8 cellular contexts compared by ENCODE assay signal in genomic region chr2:144522741-144523605, GRCh38. TPM values are rescaled to one million over a fixed set of nuclear protein-coding genes. Genes with fewer than 3 reads are reported as not detected.
DNase-seq lines count a peak whose midpoint lies in the region; ATAC-seq and TF ChIP-seq lines count a peak whose summit lies in the region.

No MANE protein-coding gene starts in this region.

- no peaks in the 10 kb centered on the region for H3K27me3 ChIP-seq in SK-N-SH (ENCODE audit: insufficient read depth)
- no peaks in the 10 kb centered on the region for H3K27me3 ChIP-seq in neuronal stem cell (ENCODE audit: control insufficient read depth in 3 of 3, insufficient read depth in 3 of 3, low read depth in 1 of 3, low read length in 3 of 3)

- H2AK5ac ChIP-seq in neuronal stem cell (ENCODE audit: low read depth, low read length), result no peak overlapping the region

- H3K79me1 ChIP-seq in neuronal stem cell (ENCODE audit: low read depth, low read length), result no peaks in the 10 kb centered on the region

- H3K4me2 ChIP-seq in SK-N-SH, result peak overlapping the region; percentile 92
- peak overlapping the region; percentile 72 for H3K4me2 ChIP-seq in neuronal stem cell (ENCODE audit: insufficient read depth, low read length, poor library complexity, severe bottlenecking)

- H3K36me3 ChIP-seq in SK-N-SH (replicated peaks in 1 of 2; ENCODE audit: control insufficient read depth in 1 of 2, insufficient read depth in 2 of 2, low read length in 1 of 2), result no peaks in the 10 kb centered on the region
- H3K36me3 ChIP-seq in neuronal stem cell (replicated peaks in 1 of 2; ENCODE audit: control insufficient read depth in 2 of 2, insufficient read depth in 2 of 2, low read length in 2 of 2), result no peaks in the 10 kb centered on the region

- WGBS in SK-N-SH (ENCODE audit: low lambda C conversion rate), result 12% methylated on average over 27 of the region's 27 CpGs
- WGBS in neuronal stem cell (ENCODE audit: extremely low coverage in 2 of 2, insufficient read length in 2 of 2, insufficient replicate concordance in 1 of 2), 2 donors, result no CpG with 5 or more reads among the region's 27 CpGs

- CTCF ChIA-PET in SK-N-SH (lab: Yijun Ruan, JAX), result interaction anchor here (0.8 kb wide), 1 partner anchor 99 kb away, joined by 3 read pairs; no protein-coding TSS in a partner anchor

- H3K4me3 ChIP-seq in SK-N-SH (ENCODE audit: low read depth in 2 of 2, low read length in 1 of 2) (peak overlapping the region; percentile 67 to 70), neuronal stem cell (ENCODE audit: low read length in 2 of 2) (peak overlapping the region; percentile 51 to 57)

- H3K4me1 ChIP-seq in SK-N-SH (ENCODE audit: control insufficient read depth in 1 of 2, insufficient read depth in 2 of 2, low read depth in 1 of 2, low read length in 1 of 2) (peaks cover 15 to 20% of the 10 kb centered on the region in 2 experiments; a peak in 3 of 4 replicates), neuronal stem cell (ENCODE audit: control insufficient read depth in 2 of 2, insufficient read depth in 1 of 2, low read depth in 1 of 2, low read length in 2 of 2) (peaks cover 6 to 39% of the 10 kb centered on the region in 2 donors)

- peak; percentile 69 for DNase-seq in ELF-1 (ENCODE audit: low read depth, low spot score)
- peak; percentile 63 for DNase-seq in SK-N-SH
- DNase-seq in fibroblast of gingiva (ENCODE audit: low read depth), result peak; percentile 44
- DNase-seq in neuronal stem cell (ENCODE audit: low spot score), result no peak
- no peak for DNase-seq in NCI-H128 (lab: John Stamatoyannopoulos, UW; ENCODE audit: unreplicated experiment)
- DNase-seq in NCI-H1417 (lab: John Stamatoyannopoulos, UW), result no peak
- no peak for DNase-seq in stimulated activated CD4-positive, alpha-beta T cell treated with anti-CD3 and anti-CD28 coated beads, Interleukin-4, amount 100 ng/mL, for 1 hour

- H3K79me2 ChIP-seq in SK-N-SH (ENCODE audit: insufficient read depth), result peaks cover 18% of the 10 kb centered on the region

- 0 out of 2 replicates have a peak, but pooled peaks have one; percentile 10 for TF ChIP-seq RAD21 in SK-N-SH (IDR thresholded peaks at IDR 0.05; ENCODE audit: low read length)

- no peak overlapping the region for H2BK15ac ChIP-seq in neuronal stem cell (ENCODE audit: low read length)

- no peaks in the 10 kb centered on the region for H3K9me3 ChIP-seq in SK-N-SH
- H3K9me3 ChIP-seq in neuronal stem cell (replicated peaks in 1 of 2; ENCODE audit: control insufficient read depth in 2 of 2, insufficient read depth in 1 of 2, low read depth in 1 of 2, low read length in 2 of 2), result no peaks in the 10 kb centered on the region

- no peak overlapping the region for H2BK5ac ChIP-seq in neuronal stem cell (ENCODE audit: low read length)

- peak overlapping the region; percentile 77 to 87 for H3K27ac ChIP-seq in SK-N-SH (ENCODE audit: low read depth in 2 of 2, low read length in 1 of 2)
- no peak overlapping the region for H3K27ac ChIP-seq in neuronal stem cell (replicated peaks; ENCODE audit: low read length)

- H4K20me1 ChIP-seq in SK-N-SH (ENCODE audit: insufficient read depth), result no peaks in the 10 kb centered on the region

- no peak overlapping the region for H3K14ac ChIP-seq in neuronal stem cell (ENCODE audit: low read length)

- peak overlapping the region; percentile 97 for H2AFZ ChIP-seq in SK-N-SH (ENCODE audit: low read depth)
- H2AFZ ChIP-seq in neuronal stem cell (ENCODE audit: low read length), result peak overlapping the region; percentile 90

- H3K18ac ChIP-seq in neuronal stem cell (ENCODE audit: low read length), result peak overlapping the region; percentile 89

- no peak for ATAC-seq in GM21529 (IDR thresholded peaks at IDR 0.05; ENCODE audit: unreplicated experiment)

- peaks cover 23% of the 10 kb centered on the region for H3F3A ChIP-seq in SK-N-SH (replicated peaks; ENCODE audit: insufficient read depth)

- H4K91ac ChIP-seq in neuronal stem cell (ENCODE audit: low read depth, low read length, poor library complexity), result no peak overlapping the region

- H3K9me2 ChIP-seq in SK-N-SH, result no peaks in the 10 kb centered on the region

- H3K4ac ChIP-seq in neuronal stem cell (ENCODE audit: low read length), result no peak overlapping the region

- no peak overlapping the region for H3K23ac ChIP-seq in neuronal stem cell (ENCODE audit: low read depth, low read length, poor library complexity)

- POLR2A ChIA-PET in SK-N-SH (lab: Yijun Ruan, JAX), result interaction anchor here (1.2 kb wide), 1 partner anchor 1230 kb away, joined by 3 read pairs; no protein-coding TSS in a partner anchor

- no peak for TF ChIP-seq CTCF in SK-N-SH (IDR thresholded peaks at IDR 0.05)

- H2BK12ac ChIP-seq in neuronal stem cell (ENCODE audit: low read length), result no peak overlapping the region

- H2BK120ac ChIP-seq in neuronal stem cell (ENCODE audit: low read depth, low read length), result no peak overlapping the region

- peak in 1 of 2 experiments; percentile 46; a peak in 1 of 4 replicates for TF ChIP-seq EP300 in SK-N-SH (IDR thresholded peaks at IDR 0.05; ENCODE audit: borderline replicate concordance in 1 of 2, low read depth in 1 of 2, low read length in 1 of 2)

- H3K9ac ChIP-seq in SK-N-SH (peak overlapping the region; percentile 66), neuronal stem cell (ENCODE audit: low read depth, low read length, poor library complexity) (peak overlapping the region; percentile 80)

- H4K8ac ChIP-seq in neuronal stem cell (ENCODE audit: low read depth, low read length), result no peak overlapping the region

TF ChIP-seq in SK-N-SH, 30 proteins besides CTCF, POLR2A, EP300 and RAD21 (continues in another document):
- TF ChIP-seq, protein P1, sequence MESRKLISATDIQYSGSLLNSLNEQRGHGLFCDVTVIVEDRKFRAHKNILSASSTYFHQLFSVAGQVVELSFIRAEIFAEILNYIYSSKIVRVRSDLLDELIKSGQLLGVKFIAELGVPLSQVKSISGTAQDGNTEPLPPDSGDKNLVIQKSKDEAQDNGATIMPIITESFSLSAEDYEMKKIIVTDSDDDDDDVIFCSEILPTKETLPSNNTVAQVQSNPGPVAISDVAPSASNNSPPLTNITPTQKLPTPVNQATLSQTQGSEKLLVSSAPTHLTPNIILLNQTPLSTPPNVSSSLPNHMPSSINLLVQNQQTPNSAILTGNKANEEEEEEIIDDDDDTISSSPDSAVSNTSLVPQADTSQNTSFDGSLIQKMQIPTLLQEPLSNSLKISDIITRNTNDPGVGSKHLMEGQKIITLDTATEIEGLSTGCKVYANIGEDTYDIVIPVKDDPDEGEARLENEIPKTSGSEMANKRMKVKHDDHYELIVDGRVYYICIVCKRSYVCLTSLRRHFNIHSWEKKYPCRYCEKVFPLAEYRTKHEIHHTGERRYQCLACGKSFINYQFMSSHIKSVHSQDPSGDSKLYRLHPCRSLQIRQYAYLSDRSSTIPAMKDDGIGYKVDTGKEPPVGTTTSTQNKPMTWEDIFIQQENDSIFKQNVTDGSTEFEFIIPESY (IDR thresholded peaks at IDR 0.05; ENCODE audit: borderline replicate concordance, low read depth), result no peak
- no peak for TF ChIP-seq USF1 (IDR thresholded peaks at IDR 0.05; ENCODE audit: borderline replicate concordance, low read depth)
- TF ChIP-seq, protein P2, sequence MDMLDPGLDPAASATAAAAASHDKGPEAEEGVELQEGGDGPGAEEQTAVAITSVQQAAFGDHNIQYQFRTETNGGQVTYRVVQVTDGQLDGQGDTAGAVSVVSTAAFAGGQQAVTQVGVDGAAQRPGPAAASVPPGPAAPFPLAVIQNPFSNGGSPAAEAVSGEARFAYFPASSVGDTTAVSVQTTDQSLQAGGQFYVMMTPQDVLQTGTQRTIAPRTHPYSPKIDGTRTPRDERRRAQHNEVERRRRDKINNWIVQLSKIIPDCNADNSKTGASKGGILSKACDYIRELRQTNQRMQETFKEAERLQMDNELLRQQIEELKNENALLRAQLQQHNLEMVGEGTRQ (IDR thresholded peaks at IDR 0.05; ENCODE audit: borderline replicate concordance, low read depth, low read length), result no peak
- TF ChIP-seq, protein P3, sequence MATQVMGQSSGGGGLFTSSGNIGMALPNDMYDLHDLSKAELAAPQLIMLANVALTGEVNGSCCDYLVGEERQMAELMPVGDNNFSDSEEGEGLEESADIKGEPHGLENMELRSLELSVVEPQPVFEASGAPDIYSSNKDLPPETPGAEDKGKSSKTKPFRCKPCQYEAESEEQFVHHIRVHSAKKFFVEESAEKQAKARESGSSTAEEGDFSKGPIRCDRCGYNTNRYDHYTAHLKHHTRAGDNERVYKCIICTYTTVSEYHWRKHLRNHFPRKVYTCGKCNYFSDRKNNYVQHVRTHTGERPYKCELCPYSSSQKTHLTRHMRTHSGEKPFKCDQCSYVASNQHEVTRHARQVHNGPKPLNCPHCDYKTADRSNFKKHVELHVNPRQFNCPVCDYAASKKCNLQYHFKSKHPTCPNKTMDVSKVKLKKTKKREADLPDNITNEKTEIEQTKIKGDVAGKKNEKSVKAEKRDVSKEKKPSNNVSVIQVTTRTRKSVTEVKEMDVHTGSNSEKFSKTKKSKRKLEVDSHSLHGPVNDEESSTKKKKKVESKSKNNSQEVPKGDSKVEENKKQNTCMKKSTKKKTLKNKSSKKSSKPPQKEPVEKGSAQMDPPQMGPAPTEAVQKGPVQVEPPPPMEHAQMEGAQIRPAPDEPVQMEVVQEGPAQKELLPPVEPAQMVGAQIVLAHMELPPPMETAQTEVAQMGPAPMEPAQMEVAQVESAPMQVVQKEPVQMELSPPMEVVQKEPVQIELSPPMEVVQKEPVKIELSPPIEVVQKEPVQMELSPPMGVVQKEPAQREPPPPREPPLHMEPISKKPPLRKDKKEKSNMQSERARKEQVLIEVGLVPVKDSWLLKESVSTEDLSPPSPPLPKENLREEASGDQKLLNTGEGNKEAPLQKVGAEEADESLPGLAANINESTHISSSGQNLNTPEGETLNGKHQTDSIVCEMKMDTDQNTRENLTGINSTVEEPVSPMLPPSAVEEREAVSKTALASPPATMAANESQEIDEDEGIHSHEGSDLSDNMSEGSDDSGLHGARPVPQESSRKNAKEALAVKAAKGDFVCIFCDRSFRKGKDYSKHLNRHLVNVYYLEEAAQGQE (IDR thresholded peaks at IDR 0.05; ENCODE audit: low read depth, low read length), result no peak
- TF ChIP-seq FOXJ3 (CRISPR knock-in tag; IDR thresholded peaks at IDR 0.05), result no peak
- TF ChIP-seq SIN3A (IDR thresholded peaks at IDR 0.05; ENCODE audit: borderline replicate concordance, low read depth, low read length), result 0 out of 2 replicates have a peak, but pooled peaks have one; percentile 36
- no peak for TF ChIP-seq POLR2AphosphoS5 (IDR thresholded peaks at IDR 0.05; ENCODE audit: low read depth, low read length)

RNA-seq across cellular contexts. Expression of gene ZEB2, which starts 3.1 kb away (rescaled TPM):
- 16.3 and 20.5 TPM in 2 replicates for polyA plus RNA-seq in SK-N-SH (2012; rRNA removed)
- polyA plus RNA-seq in SK-N-SH (2012; cell fraction: cytosol; rRNA removed), result 16.9 and 17.6 TPM in 2 replicates
- 24.6 and 25.9 TPM in 2 replicates for polyA plus RNA-seq in SK-N-SH (2012; cell fraction: nucleus; rRNA removed)
- polyA plus RNA-seq in neuronal stem cell (2013, experiment 1 of 2), result 18.6 TPM
- 19.1 TPM for polyA plus RNA-seq in neuronal stem cell (2013, experiment 2 of 2)

Comparison
In these comparisons a context has a peak if more than half of its experiments do, and no peak if none do; other contexts are left out.
1. DNase-seq: peak in ELF-1 (single experiment), SK-N-SH (single experiment) and fibroblast of gingiva (single experiment); none in neuronal stem cell (single experiment), NCI-H128 (single experiment), NCI-H1417 (0 of 3) and stimulated activated CD4-positive, alpha-beta T cell treated with anti-CD3 and anti-CD28 coated beads, Interleukin-4, amount 100 ng/mL, for 1 hour (single experiment).